In genomic region chr4:73193659-73194058, GRCh38 we compare ENCODE assay signal across 1 cellular context.
TF ChIP-seq lines count a peak whose summit lies in the region.

No MANE protein-coding gene starts in this region.

TF ChIP-seq in GM23338, 12 proteins besides CTCF, POLR2A, EP300 and RAD21 (continued from another document):
- TF ChIP-seq ZNF462 (CRISPR knock-in tag; IDR thresholded peaks at IDR 0.05) (no peak), CREB1 (CRISPR knock-in tag; IDR thresholded peaks at IDR 0.05; ENCODE audit: low read depth) (no peak), JUNB (IDR thresholded peaks at IDR 0.05; ENCODE audit: unreplicated experiment) (no peak), STAT1 (IDR thresholded peaks at IDR 0.05; ENCODE audit: unreplicated experiment) (no peak), ZNF331 (CRISPR knock-in tag; IDR thresholded peaks at IDR 0.05; ENCODE audit: low read depth) (no peak), EZH2phosphoT487 (IDR thresholded peaks at IDR 0.05; ENCODE audit: unreplicated experiment) (no peak), ZNF114 (CRISPR knock-in tag; IDR thresholded peaks at IDR 0.05) (no peak), EZH2 (IDR thresholded peaks at IDR 0.05; ENCODE audit: low read depth, unreplicated experiment) (no peak)
- TF ChIP-seq, protein P1, sequence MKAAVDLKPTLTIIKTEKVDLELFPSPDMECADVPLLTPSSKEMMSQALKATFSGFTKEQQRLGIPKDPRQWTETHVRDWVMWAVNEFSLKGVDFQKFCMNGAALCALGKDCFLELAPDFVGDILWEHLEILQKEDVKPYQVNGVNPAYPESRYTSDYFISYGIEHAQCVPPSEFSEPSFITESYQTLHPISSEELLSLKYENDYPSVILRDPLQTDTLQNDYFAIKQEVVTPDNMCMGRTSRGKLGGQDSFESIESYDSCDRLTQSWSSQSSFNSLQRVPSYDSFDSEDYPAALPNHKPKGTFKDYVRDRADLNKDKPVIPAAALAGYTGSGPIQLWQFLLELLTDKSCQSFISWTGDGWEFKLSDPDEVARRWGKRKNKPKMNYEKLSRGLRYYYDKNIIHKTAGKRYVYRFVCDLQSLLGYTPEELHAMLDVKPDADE (IDR thresholded peaks at IDR 0.05): no peak
